Comparison of ENCODE assay signal across 11 cellular contexts in the genomic region with DNA sequence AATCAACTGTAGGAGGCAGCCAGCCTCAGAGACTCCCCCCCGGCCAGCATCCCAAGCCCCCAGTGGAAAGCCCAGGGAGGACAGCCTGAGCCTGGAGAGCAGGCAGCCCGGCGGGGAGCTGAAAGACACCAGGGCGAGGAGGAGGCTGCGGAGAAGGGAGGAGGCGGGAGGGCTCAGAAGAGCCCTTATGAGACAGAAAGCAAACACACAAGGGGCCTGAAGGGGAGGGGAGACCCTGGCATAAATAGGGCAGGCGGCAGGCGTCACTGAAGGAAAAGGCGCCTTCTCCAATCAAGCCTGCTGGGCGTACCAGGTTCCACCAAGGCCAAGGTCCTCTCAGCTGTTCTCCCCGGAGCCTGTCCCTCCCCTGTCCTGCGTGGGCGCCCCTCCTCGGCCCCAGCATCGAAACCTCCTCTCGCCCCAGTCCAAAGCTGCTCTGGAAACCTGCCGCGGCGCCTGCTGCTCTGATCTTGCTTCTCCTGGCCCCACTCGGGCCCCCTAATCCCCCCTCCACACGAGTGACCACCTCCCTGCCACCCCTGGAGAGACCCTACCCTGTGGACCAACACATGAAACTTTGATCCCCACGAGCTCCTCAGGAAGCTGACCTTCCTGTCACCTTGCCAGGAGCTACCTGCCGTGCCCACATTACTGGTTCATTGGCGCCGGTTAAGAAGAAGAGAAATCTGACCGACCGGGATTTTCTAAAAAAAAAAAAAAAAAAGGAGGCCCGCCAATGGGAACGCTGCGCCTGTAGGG. TPM values are rescaled to one million over a fixed set of nuclear protein-coding genes. Genes with fewer than 3 reads are reported as not detected.
DNase-seq lines count a peak whose midpoint lies in the region; ATAC-seq and TF ChIP-seq lines count a peak whose summit lies in the region.
"Had no signal": no experiment of that assay in that cellular context is flagged by ENCODE, and none has a peak within 500 bp of the region (broad histone marks: within the 10 kb centered on the region; RNA-seq: fewer than 3 reads in every experiment).

No MANE protein-coding gene starts in this region.

- peak overlapping the region; percentile 24 for H3K4me3 Mint-ChIP-seq in activated B cell treated with CpG ODN at 0.5 μM for 24 hours
- peak overlapping the region; percentile 19 to 66 (median 40) for H3K4me3 Mint-ChIP-seq in naive thymus-derived CD8-positive, alpha-beta T cell

- no peaks in the 10 kb centered on the region for H3K36me3 ChIP-seq in MG63
- no peaks in the 10 kb centered on the region for H3K36me3 ChIP-seq in BE2C
- H3K36me3 ChIP-seq: gastroesophageal sphincter had no signal

- no peak for ATAC-seq in activated B cell treated with CpG ODN at 0.5 μM for 24 hours (ENCODE audit: low read depth)
- no peak for ATAC-seq in naive thymus-derived CD8-positive, alpha-beta T cell
- ATAC-seq: gastroesophageal sphincter had no signal

- H3K36me3 Mint-ChIP-seq in activated B cell treated with CpG ODN at 0.5 μM for 24 hours (ENCODE audit: low read depth) = no peaks in the 10 kb centered on the region
- peaks cover 0 to 3% (median 0%) of the 10 kb centered on the region in 3 donors for H3K36me3 Mint-ChIP-seq in naive thymus-derived CD8-positive, alpha-beta T cell

- H3K9me3 Mint-ChIP-seq in activated B cell treated with CpG ODN at 0.5 μM for 24 hours = no peaks in the 10 kb centered on the region
- H3K9me3 Mint-ChIP-seq in naive thymus-derived CD8-positive, alpha-beta T cell = no peaks in the 10 kb centered on the region

- POLR2A ChIA-PET in activated B cell treated with CpG ODN at 0.5 μM for 24 hours (lab: Charles Lee) = no interaction called here
- POLR2A ChIA-PET in naive thymus-derived CD8-positive, alpha-beta T cell (lab: Charles Lee) = no interaction called here

- intact Hi-C loops in activated B cell treated with CpG ODN at 0.5 μM for 24 hours (cut with micrococcal nuclease) = no loop called here

- peaks cover 57% of the 10 kb centered on the region for H3K27me3 Mint-ChIP-seq in activated B cell treated with CpG ODN at 0.5 μM for 24 hours
- peaks cover 15 to 75% (median 48%) of the 10 kb centered on the region in 5 donors for H3K27me3 Mint-ChIP-seq in naive thymus-derived CD8-positive, alpha-beta T cell

- peaks cover 32% of the 10 kb centered on the region for H3K4me1 Mint-ChIP-seq in activated B cell treated with CpG ODN at 0.5 μM for 24 hours
- H3K4me1 Mint-ChIP-seq in naive thymus-derived CD8-positive, alpha-beta T cell = peaks cover 13 to 31% (median 28%) of the 10 kb centered on the region in 4 donors

- H3K4me3 ChIP-seq in MG63 = no peak overlapping the region
- no peak overlapping the region for H3K4me3 ChIP-seq in BE2C (ENCODE audit: low read depth, low read length)

- CTCF ChIA-PET in activated B cell treated with CpG ODN at 0.5 μM for 24 hours (lab: Charles Lee) = no interaction called here

- no peak overlapping the region for H3K27ac Mint-ChIP-seq in activated B cell treated with CpG ODN at 0.5 μM for 24 hours
- H3K27ac Mint-ChIP-seq in naive thymus-derived CD8-positive, alpha-beta T cell = no peak overlapping the region

- H3K9me3 ChIP-seq in MG63 = no peaks in the 10 kb centered on the region
- H3K9me3 ChIP-seq in BE2C = no peaks in the 10 kb centered on the region
- H3K9me3 ChIP-seq: gastroesophageal sphincter had no signal

- DNase-seq in DMS153 treated with DMSO at 0.1 percent for 48 hours (lab: John Stamatoyannopoulos, UW; ENCODE audit: unreplicated experiment) = peak; percentile 69
- peak; percentile 55 for DNase-seq in NCI-H1105 (lab: John Stamatoyannopoulos, UW)
- no peak for DNase-seq in activated B cell treated with CpG ODN at 0.5 μM for 24 hours
- DNase-seq in naive thymus-derived CD8-positive, alpha-beta T cell = no peak
- DNase-seq in superior temporal gyrus (ENCODE audit: extremely low spot score) = no peak
- no peak for DNase-seq in H4 (ENCODE audit: low spot score)
- DNase-seq in MG63 = no peak
- DNase-seq in BE2C = no peak
- DNase-seq: GDM1, NCI-H446 treated with DMSO at 0.1 percent for 48 hours had no signal

- no peaks in the 10 kb centered on the region for H3K4me1 ChIP-seq in BE2C

- TF ChIP-seq CTCF in activated B cell treated with CpG ODN at 0.5 μM for 24 hours (IDR thresholded peaks at IDR 0.05) (no peak), BE2C (IDR thresholded peaks at IDR 0.05; ENCODE audit: low read depth, low read length) (no peak)

- peaks cover 45% of the 10 kb centered on the region for H3K27me3 ChIP-seq in MG63
- peaks cover 70% of the 10 kb centered on the region for H3K27me3 ChIP-seq in BE2C

RNA-seq across cellular contexts. Expression of a gene that starts 1.2 kb away (rescaled TPM):
- 0.20 and 0.42 TPM in 2 replicates for total RNA-seq in activated B cell treated with CpG ODN at 0.5 μM for 24 hours
- total RNA-seq in naive thymus-derived CD8-positive, alpha-beta T cell = 1 to 10 TPM; 2.4 to 2.6 TPM
- 1 to 10 TPM in 2 of 3 donors, under 1 TPM in 1; 0.98 to 3.3 (median 2.4) TPM for polyA plus RNA-seq in naive thymus-derived CD8-positive, alpha-beta T cell
- 2.3 and 2.9 TPM in 2 replicates for total RNA-seq in H4 (2014; rRNA removed; shearing (Covaris generic))
- total RNA-seq in MG63 (2014; rRNA removed; shearing (Covaris generic); ENCODE audit: low replicate concordance) = 2.9 and 3.6 TPM in 2 replicates
- polyA plus RNA-seq in BE2C (2012; ENCODE audit: insufficient read depth, insufficient read length, low read depth) = 2.3 TPM

Comparison
In these comparisons a context has a peak if more than half of its experiments do, and no peak if none do; other contexts are left out.
1. DNase-seq: peak in DMS153 treated with DMSO at 0.1 percent for 48 hours (single experiment) and NCI-H1105 (single experiment); none in activated B cell treated with CpG ODN at 0.5 μM for 24 hours (single experiment), naive thymus-derived CD8-positive, alpha-beta T cell (0 of 10), superior temporal gyrus (single experiment), H4 (single experiment), MG63 (single experiment) and BE2C (single experiment).